7 cellular contexts compared by ENCODE assay signal in the genomic region with DNA sequence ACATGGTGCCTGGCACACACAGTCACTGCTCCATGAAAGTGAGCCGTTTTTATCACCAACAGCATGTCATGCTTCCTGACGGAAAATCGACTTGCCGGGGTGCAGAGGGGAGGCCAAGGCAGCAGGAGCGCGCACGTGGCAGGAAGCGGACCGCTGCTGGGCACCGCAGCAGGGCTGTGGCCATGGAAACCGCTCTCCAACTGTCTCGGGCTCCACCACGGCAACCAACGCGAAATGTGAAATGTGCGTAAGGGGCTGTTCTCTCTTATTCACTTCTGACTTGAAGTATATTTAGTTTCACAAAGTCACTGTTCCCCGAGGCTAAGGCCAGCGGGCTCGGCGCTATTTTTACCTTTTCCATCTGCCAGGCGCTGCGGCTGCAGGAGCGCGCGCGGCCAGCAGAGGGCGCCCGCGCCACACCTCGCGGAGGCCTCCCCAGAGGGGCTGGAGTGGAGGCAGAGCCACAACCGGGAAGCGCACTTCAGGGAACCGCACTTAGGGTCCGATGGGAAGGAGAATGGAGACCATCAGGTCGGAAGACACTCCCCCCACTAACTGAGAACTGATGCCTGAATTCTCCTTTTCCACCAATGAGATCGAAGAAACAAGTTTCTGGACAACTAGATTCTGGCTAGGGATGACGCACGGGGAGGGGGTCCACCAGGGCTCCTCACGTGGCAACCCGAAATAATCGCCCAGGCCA. TPM values are rescaled to one million over a fixed set of nuclear protein-coding genes. Genes with fewer than 3 reads are reported as not detected.
DNase-seq lines count a peak whose midpoint lies in the region; ATAC-seq, FAIRE-seq and TF ChIP-seq lines count a peak whose summit lies in the region.

No MANE protein-coding gene starts in this region.

- H3K27me3 Mint-ChIP-seq in activated T-helper 2 cell treated with anti-CD3 and anti-CD28 coated beads, Interferon-gamma antibody, Interleukin-2, Interleukin-4, amounts not matched to agents 10 μg/mL and 5 μg/mL and 100 μg/mL, durations not matched to agents 14 hours and 24 hours and 36 hours (ENCODE audit: low read depth), result no peaks in the 10 kb centered on the region

- no peak overlapping the region for H3K27ac ChIP-seq in OCI-LY1 (ENCODE audit: low read depth, low read length, poor library complexity, severe bottlenecking)
- H3K27ac ChIP-seq in neuronal stem cell (replicated peaks; ENCODE audit: low read length), result no peak overlapping the region
- H3K27ac ChIP-seq in tibial nerve, result no peak overlapping the region

- no peak overlapping the region for H2BK12ac ChIP-seq in neuronal stem cell (ENCODE audit: low read length)

- H2BK5ac ChIP-seq in neuronal stem cell (ENCODE audit: low read length), result no peak overlapping the region

- H3K36me3 ChIP-seq in OCI-LY1 (ENCODE audit: insufficient read depth, low read length) (peaks cover 98% of the 10 kb centered on the region), neuronal stem cell (replicated peaks in 1 of 2; ENCODE audit: control insufficient read depth in 2 of 2, insufficient read depth in 2 of 2, low read length in 2 of 2) (peaks cover 62 to 97% of the 10 kb centered on the region in 2 donors), tibial nerve (peaks cover 6 to 94% (median 36%) of the 10 kb centered on the region in 3 donors)

- H3K9me3 Mint-ChIP-seq in activated T-helper 2 cell treated with anti-CD3 and anti-CD28 coated beads, Interferon-gamma antibody, Interleukin-2, Interleukin-4, amounts not matched to agents 10 μg/mL and 5 μg/mL and 100 μg/mL, durations not matched to agents 14 hours and 24 hours and 36 hours, result no peaks in the 10 kb centered on the region

- peaks cover 13% of the 10 kb centered on the region for H3K79me1 ChIP-seq in neuronal stem cell (ENCODE audit: low read depth, low read length)

- ATAC-seq in GM18511 (IDR thresholded peaks at IDR 0.05; ENCODE audit: unreplicated experiment), result no peak

- no peak overlapping the region for H2AK5ac ChIP-seq in neuronal stem cell (ENCODE audit: low read depth, low read length)

- H3K36me3 Mint-ChIP-seq in activated T-helper 2 cell treated with anti-CD3 and anti-CD28 coated beads, Interferon-gamma antibody, Interleukin-2, Interleukin-4, amounts not matched to agents 10 μg/mL and 5 μg/mL and 100 μg/mL, durations not matched to agents 14 hours and 24 hours and 36 hours (ENCODE audit: low read depth), result peaks cover 97% of the 10 kb centered on the region

- H3K27ac Mint-ChIP-seq in activated T-helper 2 cell treated with anti-CD3 and anti-CD28 coated beads, Interferon-gamma antibody, Interleukin-2, Interleukin-4, amounts not matched to agents 10 μg/mL and 5 μg/mL and 100 μg/mL, durations not matched to agents 14 hours and 24 hours and 36 hours, result no peak overlapping the region

- peaks cover 5% of the 10 kb centered on the region for H3K4me1 Mint-ChIP-seq in activated T-helper 2 cell treated with anti-CD3 and anti-CD28 coated beads, Interferon-gamma antibody, Interleukin-2, Interleukin-4, amounts not matched to agents 10 μg/mL and 5 μg/mL and 100 μg/mL, durations not matched to agents 14 hours and 24 hours and 36 hours (ENCODE audit: low read depth)

- H3K9me2 ChIP-seq in OCI-LY1 (ENCODE audit: low read depth, low read length), result no peaks in the 10 kb centered on the region

- peak in 1 of 2 donors; percentile 39 for TF ChIP-seq EP300 in tibial nerve (IDR thresholded peaks at IDR 0.05)

- no peak overlapping the region for H3K4me3 Mint-ChIP-seq in activated T-helper 2 cell treated with anti-CD3 and anti-CD28 coated beads, Interferon-gamma antibody, Interleukin-2, Interleukin-4, amounts not matched to agents 10 μg/mL and 5 μg/mL and 100 μg/mL, durations not matched to agents 14 hours and 24 hours and 36 hours (ENCODE audit: low read depth)

- H3K23ac ChIP-seq in neuronal stem cell (ENCODE audit: low read depth, low read length, poor library complexity), result no peak overlapping the region

- intact Hi-C loops in activated T-helper 2 cell treated with anti-CD3 and anti-CD28 coated beads, Interferon-gamma antibody, Interleukin-2, Interleukin-4, amounts not matched to agents 10 μg/mL and 5 μg/mL and 100 μg/mL, durations not matched to agents 14 hours and 24 hours and 36 hours (cut with micrococcal nuclease), result loop anchor here (2.0 kb wide), 1 partner anchor 19 kb away; a partner anchor contains a TSS

- no peaks in the 10 kb centered on the region for H4K20me1 ChIP-seq in OCI-LY1 (ENCODE audit: insufficient read depth, low read length)

- H4K8ac ChIP-seq in neuronal stem cell (ENCODE audit: low read depth, low read length), result no peak overlapping the region

- FAIRE-seq in GM12892 (lab: Jason Lieb, UNC), result peak; percentile 66

- no peak overlapping the region for H2AFZ ChIP-seq in OCI-LY1 (ENCODE audit: low read length)
- H2AFZ ChIP-seq in neuronal stem cell (ENCODE audit: low read length), result no peak overlapping the region

- H2BK120ac ChIP-seq in neuronal stem cell (ENCODE audit: low read depth, low read length), result no peak overlapping the region

- H3K14ac ChIP-seq in neuronal stem cell (ENCODE audit: low read length), result no peak overlapping the region

- H3F3A ChIP-seq in OCI-LY1 (ENCODE audit: insufficient read depth, low read length), result no peaks in the 10 kb centered on the region

- H3K4me2 ChIP-seq in OCI-LY1 (ENCODE audit: low read length), result no peak overlapping the region
- no peak overlapping the region for H3K4me2 ChIP-seq in neuronal stem cell (ENCODE audit: insufficient read depth, low read length, poor library complexity, severe bottlenecking)

- peak; percentile 85 for DNase-seq in GM12892 (ENCODE audit: insufficient read length)
- DNase-seq in activated T-helper 2 cell treated with anti-CD3 and anti-CD28 coated beads, Interferon-gamma antibody, Interleukin-2, Interleukin-4, amounts not matched to agents 10 μg/mL and 5 μg/mL and 100 μg/mL, durations not matched to agents 14 hours and 24 hours and 36 hours (ENCODE audit: low spot score), result peak; percentile 30
- DNase-seq in fibroblast of villous mesenchyme (ENCODE audit: low read depth), result peak; percentile 61
- DNase-seq in neuronal stem cell (ENCODE audit: low spot score), result peak; percentile 51
- peak; percentile 55 to 56 for DNase-seq in tibial nerve (ENCODE audit: low spot score in 2 of 2)

- no peaks in the 10 kb centered on the region for H3K4me1 ChIP-seq in OCI-LY1 (ENCODE audit: insufficient read depth, low read length, severe bottlenecking)
- H3K4me1 ChIP-seq in neuronal stem cell (ENCODE audit: control insufficient read depth in 2 of 2, insufficient read depth in 1 of 2, low read depth in 1 of 2, low read length in 2 of 2), result no peaks in the 10 kb centered on the region
- no peaks in the 10 kb centered on the region for H3K4me1 ChIP-seq in tibial nerve

- H4K91ac ChIP-seq in neuronal stem cell (ENCODE audit: low read depth, low read length, poor library complexity), result no peak overlapping the region

- H3K79me2 ChIP-seq in OCI-LY1 (ENCODE audit: insufficient read depth, low read length), result no peaks in the 10 kb centered on the region

- WGBS in neuronal stem cell (ENCODE audit: extremely low coverage in 2 of 2, insufficient read length in 2 of 2, insufficient replicate concordance in 1 of 2), 2 donors, result no CpG with 5 or more reads among the region's 42 CpGs
- 40 to 42% methylated on average over 41 to 42 of the region's 42 CpGs for WGBS in tibial nerve, 2 donors

- H3K9ac ChIP-seq in OCI-LY1 (ENCODE audit: low read length) (no peak overlapping the region), neuronal stem cell (ENCODE audit: low read depth, low read length, poor library complexity) (no peak overlapping the region)

- TF ChIP-seq POLR2A in GM12892 (IDR thresholded peaks at IDR 0.05; ENCODE audit: low read depth, low read length) (no peak), tibial nerve (IDR thresholded peaks at IDR 0.05) (no peak)

- TF ChIP-seq CTCF in OCI-LY1 (IDR thresholded peaks at IDR 0.05; ENCODE audit: low read length) (peak; percentile 99), fibroblast of villous mesenchyme (IDR thresholded peaks at IDR 0.05; ENCODE audit: insufficient read depth, low read depth, low read length) (peak; percentile 99), tibial nerve (IDR thresholded peaks at IDR 0.05) (peak; percentile 96 to 99 (median 97))

- peak overlapping the region; percentile 2 for H3K18ac ChIP-seq in neuronal stem cell (ENCODE audit: low read length)

- no peak overlapping the region for H3K4me3 ChIP-seq in OCI-LY1 (ENCODE audit: low read depth, low read length, poor library complexity, severe bottlenecking)
- H3K4me3 ChIP-seq in fibroblast of villous mesenchyme (ENCODE audit: low read depth, low read length), result no peak overlapping the region
- no peak overlapping the region for H3K4me3 ChIP-seq in neuronal stem cell (ENCODE audit: low read length in 2 of 2)
- no peak overlapping the region for H3K4me3 ChIP-seq in tibial nerve

- H3K9me3 ChIP-seq in OCI-LY1 (ENCODE audit: low read length) (no peaks in the 10 kb centered on the region), neuronal stem cell (replicated peaks in 1 of 2; ENCODE audit: control insufficient read depth in 2 of 2, insufficient read depth in 1 of 2, low read depth in 1 of 2, low read length in 2 of 2) (no peaks in the 10 kb centered on the region), tibial nerve (no peaks in the 10 kb centered on the region)

- H3K27me3 ChIP-seq in OCI-LY1 (ENCODE audit: insufficient read depth, low read length) (no peaks in the 10 kb centered on the region), neuronal stem cell (ENCODE audit: control insufficient read depth in 3 of 3, insufficient read depth in 3 of 3, low read depth in 1 of 3, low read length in 3 of 3) (no peaks in the 10 kb centered on the region), tibial nerve (no peaks in the 10 kb centered on the region)

- H2BK15ac ChIP-seq in neuronal stem cell (ENCODE audit: low read length), result no peak overlapping the region

- no peak overlapping the region for H3K4ac ChIP-seq in neuronal stem cell (ENCODE audit: low read length)

RNA-seq across cellular contexts. Expression of a gene that starts 19.7 kb away (rescaled TPM):
- 57.2 TPM for polyA plus RNA-seq in GM12892 (2012; ENCODE audit: missing spikeins)
- 202 and 203 TPM in 2 replicates for total RNA-seq in activated T-helper 2 cell treated with anti-CD3 and anti-CD28 coated beads, Interferon-gamma antibody, Interleukin-2, Interleukin-4, amounts not matched to agents 10 μg/mL and 5 μg/mL and 100 μg/mL, durations not matched to agents 14 hours and 24 hours and 36 hours
- total RNA-seq in fibroblast of villous mesenchyme (59.9 and 74.7 TPM in 2 replicates), tibial nerve (10 to 100 TPM; 27.1 to 44.1 (median 30.1) TPM)
- polyA plus RNA-seq in neuronal stem cell (2013, experiment 1 of 2), result 122 TPM
- 124 TPM for polyA plus RNA-seq in neuronal stem cell (2013, experiment 2 of 2)

RNA-seq across cellular contexts. Expression of a gene that starts 47.8 kb away (rescaled TPM):
- not detected for polyA plus RNA-seq in GM12892 (2012; ENCODE audit: missing spikeins)
- not detected in 2 replicates for total RNA-seq in activated T-helper 2 cell treated with anti-CD3 and anti-CD28 coated beads, Interferon-gamma antibody, Interleukin-2, Interleukin-4, amounts not matched to agents 10 μg/mL and 5 μg/mL and 100 μg/mL, durations not matched to agents 14 hours and 24 hours and 36 hours
- total RNA-seq in fibroblast of villous mesenchyme (not detected in 2 replicates), tibial nerve (not detected)
- not detected for polyA plus RNA-seq in neuronal stem cell (2013, experiment 1 of 2)
- polyA plus RNA-seq in neuronal stem cell (2013, experiment 2 of 2), result not detected

Comparison
In these comparisons a context has a peak if more than half of its experiments do, and no peak if none do; other contexts are left out.
1. DNase-seq: peak in every context shown above with its lines; median percentile 85 in GM12892; 61 in fibroblast of villous mesenchyme; 56 in tibial nerve; 51 in neuronal stem cell; 30 in activated T-helper 2 cell treated with anti-CD3 and anti-CD28 coated beads, Interferon-gamma antibody, Interleukin-2, Interleukin-4, amounts not matched to agents 10 μg/mL and 5 μg/mL and 100 μg/mL, durations not matched to agents 14 hours and 24 hours and 36 hours.